1 cellular context compared by ENCODE assay signal in the genomic region with DNA sequence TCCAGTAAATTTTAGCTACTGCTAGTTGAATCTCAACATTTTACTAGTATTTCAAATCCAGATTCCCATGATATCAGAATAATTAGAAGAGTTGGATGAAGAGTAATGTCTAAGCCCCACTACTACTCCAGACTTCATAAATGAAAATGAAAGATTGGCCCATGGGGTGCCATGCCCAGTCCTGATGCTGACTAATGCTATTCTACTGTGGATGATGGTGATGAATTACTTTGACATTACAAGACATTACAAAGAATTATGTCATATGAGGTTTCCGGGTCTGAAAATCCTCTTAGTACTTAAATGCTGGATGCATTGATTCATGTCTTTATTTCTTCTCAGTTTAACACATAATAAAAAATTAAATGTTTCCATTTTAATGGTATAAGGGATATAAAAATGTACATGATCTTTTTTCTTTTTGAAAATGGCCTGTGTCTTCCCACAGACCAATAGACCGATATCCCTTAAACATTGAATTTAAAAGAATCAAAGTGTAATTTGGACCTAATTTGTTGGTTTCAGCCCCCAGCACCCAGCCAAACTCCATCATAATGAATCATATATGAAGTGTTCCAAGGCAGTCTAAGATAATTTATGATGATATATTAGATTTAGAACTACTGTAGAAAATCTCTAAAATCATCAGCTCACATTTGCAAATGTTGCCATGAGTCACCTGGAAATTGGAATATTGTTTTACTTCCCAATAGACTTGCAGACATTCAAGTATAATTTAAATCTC.
TF ChIP-seq lines count a peak whose summit lies in the region.

No MANE protein-coding gene starts in this region.

TF ChIP-seq in SK-N-SH, 30 proteins besides CTCF, POLR2A, EP300 and RAD21 (continued from another document):
- no peak for TF ChIP-seq USF2 (IDR thresholded peaks at IDR 0.05; ENCODE audit: borderline replicate concordance, low read depth, low read length)
- no peak for TF ChIP-seq MXI1 (IDR thresholded peaks at IDR 0.05; ENCODE audit: low read depth, low read length)
- TF ChIP-seq IRF3 (IDR thresholded peaks at IDR 0.05; ENCODE audit: low read depth, low read length) = no peak
- TF ChIP-seq, protein P1, sequence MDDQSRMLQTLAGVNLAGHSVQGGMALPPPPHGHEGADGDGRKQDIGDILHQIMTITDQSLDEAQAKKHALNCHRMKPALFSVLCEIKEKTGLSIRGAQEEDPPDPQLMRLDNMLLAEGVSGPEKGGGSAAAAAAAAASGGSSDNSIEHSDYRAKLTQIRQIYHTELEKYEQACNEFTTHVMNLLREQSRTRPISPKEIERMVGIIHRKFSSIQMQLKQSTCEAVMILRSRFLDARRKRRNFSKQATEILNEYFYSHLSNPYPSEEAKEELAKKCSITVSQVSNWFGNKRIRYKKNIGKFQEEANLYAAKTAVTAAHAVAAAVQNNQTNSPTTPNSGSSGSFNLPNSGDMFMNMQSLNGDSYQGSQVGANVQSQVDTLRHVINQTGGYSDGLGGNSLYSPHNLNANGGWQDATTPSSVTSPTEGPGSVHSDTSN (IDR thresholded peaks at IDR 0.05) = peak; percentile 83
- no peak for TF ChIP-seq GABPA (IDR thresholded peaks at IDR 0.05; ENCODE audit: low read depth)
- no peak for TF ChIP-seq MAX (IDR thresholded peaks at IDR 0.05; ENCODE audit: low read depth)
- no peak for TF ChIP-seq CHD2 (IDR thresholded peaks at IDR 0.05; ENCODE audit: low read length, partially characterized antibody)
- TF ChIP-seq SIN3A (IDR thresholded peaks at IDR 0.05; ENCODE audit: borderline replicate concordance, low read depth, low read length) = no peak
- TF ChIP-seq, protein P2, sequence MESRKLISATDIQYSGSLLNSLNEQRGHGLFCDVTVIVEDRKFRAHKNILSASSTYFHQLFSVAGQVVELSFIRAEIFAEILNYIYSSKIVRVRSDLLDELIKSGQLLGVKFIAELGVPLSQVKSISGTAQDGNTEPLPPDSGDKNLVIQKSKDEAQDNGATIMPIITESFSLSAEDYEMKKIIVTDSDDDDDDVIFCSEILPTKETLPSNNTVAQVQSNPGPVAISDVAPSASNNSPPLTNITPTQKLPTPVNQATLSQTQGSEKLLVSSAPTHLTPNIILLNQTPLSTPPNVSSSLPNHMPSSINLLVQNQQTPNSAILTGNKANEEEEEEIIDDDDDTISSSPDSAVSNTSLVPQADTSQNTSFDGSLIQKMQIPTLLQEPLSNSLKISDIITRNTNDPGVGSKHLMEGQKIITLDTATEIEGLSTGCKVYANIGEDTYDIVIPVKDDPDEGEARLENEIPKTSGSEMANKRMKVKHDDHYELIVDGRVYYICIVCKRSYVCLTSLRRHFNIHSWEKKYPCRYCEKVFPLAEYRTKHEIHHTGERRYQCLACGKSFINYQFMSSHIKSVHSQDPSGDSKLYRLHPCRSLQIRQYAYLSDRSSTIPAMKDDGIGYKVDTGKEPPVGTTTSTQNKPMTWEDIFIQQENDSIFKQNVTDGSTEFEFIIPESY (IDR thresholded peaks at IDR 0.05; ENCODE audit: borderline replicate concordance, low read depth) = no peak
- no peak; the same call in 1 of the 2 replicates for TF ChIP-seq FOSL2 (IDR thresholded peaks at IDR 0.05; ENCODE audit: borderline replicate concordance, low read depth)
- no peak for TF ChIP-seq FOXJ3 (CRISPR knock-in tag; IDR thresholded peaks at IDR 0.05)
- TF ChIP-seq SMC3 (IDR thresholded peaks at IDR 0.05; ENCODE audit: low read depth, low read length) = no peak
- TF ChIP-seq NRF1 (IDR thresholded peaks at IDR 0.05; ENCODE audit: low read depth, low read length) = no peak
- TF ChIP-seq RXRA (IDR thresholded peaks at IDR 0.05; ENCODE audit: borderline replicate concordance, low read depth) = no peak
- TF ChIP-seq YY1 (IDR thresholded peaks at IDR 0.05; ENCODE audit: low read depth) = no peak
- TF ChIP-seq POLR2AphosphoS5 (IDR thresholded peaks at IDR 0.05; ENCODE audit: low read depth, low read length) = no peak
